ENCODE assay signal across 8 cellular contexts in genomic region chr13:40790232-40790631, GRCh38. TPM values are rescaled to one million over a fixed set of nuclear protein-coding genes. Genes with fewer than 3 reads are reported as not detected.
DNase-seq lines count a peak whose midpoint lies in the region; ATAC-seq and TF ChIP-seq lines count a peak whose summit lies in the region.

No MANE protein-coding gene starts in this region.

- H3K36me3 Mint-ChIP-seq in CD4-positive, CD25-positive, alpha-beta regulatory T cell = peaks cover 18% of the 10 kb centered on the region
- peaks cover 14% of the 10 kb centered on the region for H3K36me3 Mint-ChIP-seq in nephron (ENCODE audit: low read depth)

- no peaks in the 10 kb centered on the region for H3K36me3 ChIP-seq in CD4-positive, CD25-positive, alpha-beta regulatory T cell (ENCODE audit: control insufficient read depth, insufficient read depth, low read length)

- H3K27me3 Mint-ChIP-seq in CD4-positive, CD25-positive, alpha-beta regulatory T cell = no peaks in the 10 kb centered on the region
- no peaks in the 10 kb centered on the region for H3K27me3 Mint-ChIP-seq in nephron (ENCODE audit: low read depth)

- peaks cover 0 to 53% (median 36%) of the 10 kb centered on the region in 4 donors for H3K4me1 Mint-ChIP-seq in CD4-positive, CD25-positive, alpha-beta regulatory T cell
- no peaks in the 10 kb centered on the region for H3K4me1 Mint-ChIP-seq in nephron

- H3K27ac Mint-ChIP-seq in CD4-positive, CD25-positive, alpha-beta regulatory T cell = peak overlapping the region in 2 of 3 donors; percentile 84 to 92
- peak overlapping the region; percentile 92 to 98 (median 97) for H3K27ac Mint-ChIP-seq in nephron

- H3K27ac ChIP-seq in CD4-positive, CD25-positive, alpha-beta regulatory T cell (ENCODE audit: insufficient read depth, low read length, poor library complexity, severe bottlenecking) = peak overlapping the region; percentile 66

- TF ChIP-seq CTCF in NB4 (IDR thresholded peaks at IDR 0.05; ENCODE audit: low read depth, low read length) = no peak
- no peak for TF ChIP-seq CTCF in choroid plexus epithelial cell (conservative IDR thresholded peaks at IDR 0.05; ENCODE audit: low read depth, low read length)
- no peak for TF ChIP-seq CTCF in nephron (IDR thresholded peaks at IDR 0.05; ENCODE audit: unreplicated experiment in 3 of 3)

- peak overlapping the region; percentile 83 to 95 (median 90) for H3K4me3 Mint-ChIP-seq in CD4-positive, CD25-positive, alpha-beta regulatory T cell
- H3K4me3 Mint-ChIP-seq in nephron = peak overlapping the region; percentile 84 to 91 (median 89)

- DNase-seq in CD4-positive, CD25-positive, alpha-beta regulatory T cell = no peak
- DNase-seq in NB4 (ENCODE audit: low read depth) = no peak
- peak; percentile 14 for DNase-seq in choroid plexus epithelial cell (ENCODE audit: low read depth)
- no peak for DNase-seq in iPS-NIHi7 (ENCODE audit: extremely low spot score)

- no peaks in the 10 kb centered on the region for H3K9me3 ChIP-seq in CD4-positive, CD25-positive, alpha-beta regulatory T cell (ENCODE audit: control insufficient read depth in 2 of 2, low read length in 2 of 2)

- ATAC-seq in CD4-positive, CD25-positive, alpha-beta regulatory T cell (ENCODE audit: low read depth in 2 of 2) = no peak
- ATAC-seq in GM19397 (IDR thresholded peaks at IDR 0.05; ENCODE audit: unreplicated experiment) = no peak
- no peak for ATAC-seq in GM18909 (IDR thresholded peaks at IDR 0.05; ENCODE audit: poor library complexity, unreplicated experiment)
- no peak for ATAC-seq in HG03520 (IDR thresholded peaks at IDR 0.05; ENCODE audit: unreplicated experiment)

- no peak for TF ChIP-seq POLR2A in NB4 (IDR thresholded peaks at IDR 0.05; ENCODE audit: extremely low read depth, insufficient read length)

- H3K4me1 ChIP-seq in CD4-positive, CD25-positive, alpha-beta regulatory T cell (ENCODE audit: control insufficient read depth, insufficient read depth, low read length, poor library complexity, severe bottlenecking) = peaks cover 21% of the 10 kb centered on the region

- H3K9me3 Mint-ChIP-seq in CD4-positive, CD25-positive, alpha-beta regulatory T cell = no peaks in the 10 kb centered on the region
- H3K9me3 Mint-ChIP-seq in nephron = no peaks in the 10 kb centered on the region

- H3K27me3 ChIP-seq in CD4-positive, CD25-positive, alpha-beta regulatory T cell (ENCODE audit: control insufficient read depth, insufficient read depth, low read length) = no peaks in the 10 kb centered on the region

- H3K4me3 ChIP-seq in CD4-positive, CD25-positive, alpha-beta regulatory T cell (ENCODE audit: low read depth, low read length) = peak overlapping the region; percentile 15
- H3K4me3 ChIP-seq in NB4 (ENCODE audit: low read depth, low read length) (peak overlapping the region; percentile 73), choroid plexus epithelial cell (ENCODE audit: low read depth, low read length) (peak overlapping the region; percentile 70)

RNA-seq across cellular contexts. Expression of gene SLC25A15, which starts 0.8 kb away (rescaled TPM):
- 4.8 TPM for total RNA-seq in CD4-positive, CD25-positive, alpha-beta regulatory T cell
- polyA plus RNA-seq in CD4-positive, CD25-positive, alpha-beta regulatory T cell = 10 to 100 TPM in 1 of 4 donors, 1 to 10 TPM in 3; 3.9 to 13.3 (median 7.2) TPM

RNA-seq across cellular contexts. Expression of gene MRPS31, which starts 19.2 kb away (rescaled TPM):
- total RNA-seq in CD4-positive, CD25-positive, alpha-beta regulatory T cell = 21.5 TPM
- 10 to 100 TPM; 50.3 to 71.0 (median 60.2) TPM for polyA plus RNA-seq in CD4-positive, CD25-positive, alpha-beta regulatory T cell

Comparison
In these comparisons a context has a peak if more than half of its experiments do, and no peak if none do; other contexts are left out.
1. H3K4me3 ChIP-seq: peak in every context shown above with its lines; median percentile 73 in NB4; 70 in choroid plexus epithelial cell; 15 in CD4-positive, CD25-positive, alpha-beta regulatory T cell.